8 cellular contexts compared by ENCODE assay signal in genomic region chr1:154607748-154608521, GRCh38. TPM values are rescaled to one million over a fixed set of nuclear protein-coding genes. Genes with fewer than 3 reads are reported as not detected.
DNase-seq lines count a peak whose midpoint lies in the region; ATAC-seq, FAIRE-seq and TF ChIP-seq lines count a peak whose summit lies in the region.

Gene ADAR (minus strand): TSS chr1:154608186. CDS start chr1:154608006, 180 bp downstream.

- TF ChIP-seq EP300 in A549 (IDR thresholded peaks at IDR 0.05): no peak

- FAIRE-seq in A549 (lab: Jason Lieb, UNC): no peak

- peak; percentile 91 for ATAC-seq in A549
- ATAC-seq in GM18858 (IDR thresholded peaks at IDR 0.05; ENCODE audit: unreplicated experiment): peak; percentile 50
- peak; percentile 56 for ATAC-seq in HG03103 (IDR thresholded peaks at IDR 0.05; ENCODE audit: low read depth, unreplicated experiment)
- ATAC-seq in activated CD4-positive, CD25-positive, alpha-beta regulatory T cell treated with anti-CD3 and anti-CD28 coated beads, Interleukin-2, amount 50 U/mL, for 24 hours: peak; percentile 77 to 78
- peak; percentile 81 for ATAC-seq in central memory CD8-positive, alpha-beta T cell (replicated peaks; ENCODE audit: extremely low read depth, poor library complexity, severe bottlenecking)

- TF ChIP-seq RAD21 in A549 (conservative IDR thresholded peaks at IDR 0.05 in 1 of 2, IDR thresholded peaks at IDR 0.05 in 1 of 2): no peak

- under 1% methylated on average over 48 of the region's 61 CpGs for WGBS in A549 (ENCODE audit: missing lambda C conversion rate)

- no peaks in the 10 kb centered on the region for H3K27me3 Mint-ChIP-seq in central memory CD8-positive, alpha-beta T cell

- TF ChIP-seq POLR2A in A549 (IDR thresholded peaks at IDR 0.05; ENCODE audit: low read length): no peak; the same call in 1 of the 2 replicates

- H3K9me3 Mint-ChIP-seq in central memory CD8-positive, alpha-beta T cell: no peaks in the 10 kb centered on the region

- peaks cover 29% of the 10 kb centered on the region for H3K4me1 ChIP-seq in A549

- CTCF ChIA-PET in A549 (lab: Yijun Ruan, JAX): interaction anchor here (1.3 kb wide), 1 partner anchor 48 kb away, joined by 3 read pairs; no protein-coding TSS in a partner anchor

- H3K27me3 ChIP-seq in kidney epithelial cell (ENCODE audit: control insufficient read depth, insufficient read depth, low read length): no peaks in the 10 kb centered on the region

- H3K36me3 Mint-ChIP-seq in central memory CD8-positive, alpha-beta T cell (ENCODE audit: insufficient read depth): peaks cover 31% of the 10 kb centered on the region

- POLR2A ChIA-PET in A549 (lab: Yijun Ruan, JAX): interaction anchor here (0.6 to 1.2 kb wide), 8 partner anchors 10 to 348 kb away, joined by 3 to 8 read pairs (median 4); partner anchors contain the start of genes CHRNB2 and PBXIP1

- H3K27ac Mint-ChIP-seq in central memory CD8-positive, alpha-beta T cell (ENCODE audit: low read depth): peak within 1 kb of the TSS; percentile 95

- H3K9me3 ChIP-seq in A549: no peaks in the 10 kb centered on the region

- H3K4me2 ChIP-seq in A549: peak within 1 kb of the TSS; percentile 90

- no peaks in the 10 kb centered on the region for H3K36me3 ChIP-seq in kidney epithelial cell (ENCODE audit: control insufficient read depth, insufficient read depth, low read length)

- peaks cover 66% of the 10 kb centered on the region for H3K4me1 Mint-ChIP-seq in central memory CD8-positive, alpha-beta T cell

- peak within 1 kb of the TSS; percentile 93 to 99 for H3K27ac ChIP-seq in A549

- DNase-seq in A549 (ENCODE audit: low read depth in 1 of 2, low spot score in 1 of 2): peak; percentile 70 to 97
- DNase-seq in NCI-H2227 (lab: John Stamatoyannopoulos, UW; ENCODE audit: unreplicated experiment): peak; percentile 89
- peak; percentile 71 to 85 for DNase-seq in central memory CD8-positive, alpha-beta T cell (ENCODE audit: low spot score in 2 of 2)
- peak; percentile 85 for DNase-seq in kidney epithelial cell (ENCODE audit: low read depth)
- peak; percentile 93 for DNase-seq in stimulated activated CD4-positive, alpha-beta T cell treated with anti-CD3 and anti-CD28 coated beads, Interleukin-15, amount 100 ng/mL, for 24 hours

- peak within 1 kb of the TSS; percentile 69 for H3K4me3 ChIP-seq in A549
- H3K4me3 ChIP-seq in kidney epithelial cell (ENCODE audit: low read depth, low read length): peak within 1 kb of the TSS; percentile 53

- H3K4me3 Mint-ChIP-seq in central memory CD8-positive, alpha-beta T cell: peak within 1 kb of the TSS; percentile 86

- TF ChIP-seq CTCF in A549 (IDR thresholded peaks at IDR 0.05) (no peak; the same call in 2 of the 3 replicates), kidney epithelial cell (IDR thresholded peaks at IDR 0.05; ENCODE audit: insufficient read depth, low read length, poor library complexity, severe bottlenecking) (no peak)

TF ChIP-seq in A549, 52 proteins besides CTCF, POLR2A, EP300 and RAD21 (continues in another document):
- TF ChIP-seq, protein P1, sequence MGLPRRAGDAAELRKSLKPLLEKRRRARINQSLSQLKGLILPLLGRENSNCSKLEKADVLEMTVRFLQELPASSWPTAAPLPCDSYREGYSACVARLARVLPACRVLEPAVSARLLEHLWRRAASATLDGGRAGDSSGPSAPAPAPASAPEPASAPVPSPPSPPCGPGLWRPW (IDR thresholded peaks at IDR 0.05): no peak
- TF ChIP-seq POLR2AphosphoS2 (conservative IDR thresholded peaks at IDR 0.05; ENCODE audit: low read length) (no peak), MYC (IDR thresholded peaks at IDR 0.05; ENCODE audit: borderline replicate concordance, low read length) (peak; percentile 28; the same call in 1 of the 2 replicates), NR3C1 (IDR thresholded peaks at IDR 0.05) (no peak), SMC3 (IDR thresholded peaks at IDR 0.05) (no peak), ZC3H11A (IDR thresholded peaks at IDR 0.05) (no peak), TP53 (CRISPR knock-in tag; IDR thresholded peaks at IDR 0.05) (0 out of 2 replicates have a peak, but pooled peaks have one; percentile 58), MAX (IDR thresholded peaks at IDR 0.05) (peak; percentile 44; the same call in 1 of the 2 replicates), CEBPB (IDR thresholded peaks at IDR 0.05) (peak; percentile 80 to 90), RFX5 (IDR thresholded peaks at IDR 0.05) (no peak), REST (IDR thresholded peaks at IDR 0.05) (no peak), NPAS2 (CRISPR knock-in tag; IDR thresholded peaks at IDR 0.05; ENCODE audit: borderline replicate concordance) (no peak), RNF2 (IDR thresholded peaks at IDR 0.05; ENCODE audit: borderline replicate concordance, low read depth) (no peak), ZSCAN20 (CRISPR knock-in tag; IDR thresholded peaks at IDR 0.05) (no peak), JUN (IDR thresholded peaks at IDR 0.05) (0 out of 5 replicates have a peak, but pooled peaks of 1 of the 2 experiments have one; percentile 39), HOXB13 (CRISPR knock-in tag; IDR thresholded peaks at IDR 0.05; ENCODE audit: low read depth) (no peak), HOXB5 (CRISPR knock-in tag; IDR thresholded peaks at IDR 0.05) (no peak), PHF8 (IDR thresholded peaks at IDR 0.05; ENCODE audit: borderline replicate concordance, low read depth) (peak; percentile 45; the same call in 1 of the 2 replicates), FOXS1 (CRISPR knock-in tag; IDR thresholded peaks at IDR 0.05) (no peak), ZFP36 (IDR thresholded peaks at IDR 0.05; ENCODE audit: borderline replicate concordance, partially characterized antibody) (no peak)
- TF ChIP-seq, protein P2, sequence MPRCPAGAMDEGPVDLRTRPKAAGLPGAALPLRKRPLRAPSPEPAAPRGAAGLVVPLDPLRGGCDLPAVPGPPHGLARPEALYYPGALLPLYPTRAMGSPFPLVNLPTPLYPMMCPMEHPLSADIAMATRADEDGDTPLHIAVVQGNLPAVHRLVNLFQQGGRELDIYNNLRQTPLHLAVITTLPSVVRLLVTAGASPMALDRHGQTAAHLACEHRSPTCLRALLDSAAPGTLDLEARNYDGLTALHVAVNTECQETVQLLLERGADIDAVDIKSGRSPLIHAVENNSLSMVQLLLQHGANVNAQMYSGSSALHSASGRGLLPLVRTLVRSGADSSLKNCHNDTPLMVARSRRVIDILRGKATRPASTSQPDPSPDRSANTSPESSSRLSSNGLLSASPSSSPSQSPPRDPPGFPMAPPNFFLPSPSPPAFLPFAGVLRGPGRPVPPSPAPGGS (IDR thresholded peaks at IDR 0.05): peak; percentile 49; the same call in 1 of the 3 replicates
- TF ChIP-seq, protein P3, sequence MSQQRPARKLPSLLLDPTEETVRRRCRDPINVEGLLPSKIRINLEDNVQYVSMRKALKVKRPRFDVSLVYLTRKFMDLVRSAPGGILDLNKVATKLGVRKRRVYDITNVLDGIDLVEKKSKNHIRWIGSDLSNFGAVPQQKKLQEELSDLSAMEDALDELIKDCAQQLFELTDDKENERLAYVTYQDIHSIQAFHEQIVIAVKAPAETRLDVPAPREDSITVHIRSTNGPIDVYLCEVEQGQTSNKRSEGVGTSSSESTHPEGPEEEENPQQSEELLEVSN (IDR thresholded peaks at IDR 0.05; ENCODE audit: borderline replicate concordance, low read depth): no peak
- TF ChIP-seq, protein P4, sequence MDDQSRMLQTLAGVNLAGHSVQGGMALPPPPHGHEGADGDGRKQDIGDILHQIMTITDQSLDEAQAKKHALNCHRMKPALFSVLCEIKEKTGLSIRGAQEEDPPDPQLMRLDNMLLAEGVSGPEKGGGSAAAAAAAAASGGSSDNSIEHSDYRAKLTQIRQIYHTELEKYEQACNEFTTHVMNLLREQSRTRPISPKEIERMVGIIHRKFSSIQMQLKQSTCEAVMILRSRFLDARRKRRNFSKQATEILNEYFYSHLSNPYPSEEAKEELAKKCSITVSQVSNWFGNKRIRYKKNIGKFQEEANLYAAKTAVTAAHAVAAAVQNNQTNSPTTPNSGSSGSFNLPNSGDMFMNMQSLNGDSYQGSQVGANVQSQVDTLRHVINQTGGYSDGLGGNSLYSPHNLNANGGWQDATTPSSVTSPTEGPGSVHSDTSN (IDR thresholded peaks at IDR 0.05): 0 out of 2 replicates have a peak, but pooled peaks have one; percentile 16

RNA-seq across cellular contexts. Expression of gene ADAR, which starts in this region (rescaled TPM):
- polyA plus RNA-seq in A549 (2011; rRNA removed): 170 and 171 TPM in 2 replicates
- 55.4 and 62.7 TPM in 2 replicates for polyA plus RNA-seq in A549 (2012; cell fraction: cytosol; rRNA removed)
- polyA plus RNA-seq in A549 (2012; cell fraction: nucleus; rRNA removed): 90.0 and 104 TPM in 2 replicates
- 71.7 to 76.1 TPM (median 76.0 TPM) in 3 replicates for polyA plus RNA-seq in A549 (2017; fragmentation: RNase III; extraction: RNeasy Plus Mini Kit Qiagen cat#74134 plus additional on column Dnase treatment)
- polyA minus RNA-seq in A549 (2011; rRNA and poly(A)+ RNA removed): 264 and 283 TPM in 2 replicates
- 121 and 149 TPM in 2 replicates for total RNA-seq in kidney epithelial cell

Comparison
In these comparisons a context has a peak if more than half of its experiments do, and no peak if none do; other contexts are left out.
1. Peak in every context shown above with its lines: DNase-seq, ATAC-seq, H3K4me3 ChIP-seq and H3K27ac ChIP-seq.